Comparison of ENCODE assay signal across 1 cellular context in the genomic region with DNA sequence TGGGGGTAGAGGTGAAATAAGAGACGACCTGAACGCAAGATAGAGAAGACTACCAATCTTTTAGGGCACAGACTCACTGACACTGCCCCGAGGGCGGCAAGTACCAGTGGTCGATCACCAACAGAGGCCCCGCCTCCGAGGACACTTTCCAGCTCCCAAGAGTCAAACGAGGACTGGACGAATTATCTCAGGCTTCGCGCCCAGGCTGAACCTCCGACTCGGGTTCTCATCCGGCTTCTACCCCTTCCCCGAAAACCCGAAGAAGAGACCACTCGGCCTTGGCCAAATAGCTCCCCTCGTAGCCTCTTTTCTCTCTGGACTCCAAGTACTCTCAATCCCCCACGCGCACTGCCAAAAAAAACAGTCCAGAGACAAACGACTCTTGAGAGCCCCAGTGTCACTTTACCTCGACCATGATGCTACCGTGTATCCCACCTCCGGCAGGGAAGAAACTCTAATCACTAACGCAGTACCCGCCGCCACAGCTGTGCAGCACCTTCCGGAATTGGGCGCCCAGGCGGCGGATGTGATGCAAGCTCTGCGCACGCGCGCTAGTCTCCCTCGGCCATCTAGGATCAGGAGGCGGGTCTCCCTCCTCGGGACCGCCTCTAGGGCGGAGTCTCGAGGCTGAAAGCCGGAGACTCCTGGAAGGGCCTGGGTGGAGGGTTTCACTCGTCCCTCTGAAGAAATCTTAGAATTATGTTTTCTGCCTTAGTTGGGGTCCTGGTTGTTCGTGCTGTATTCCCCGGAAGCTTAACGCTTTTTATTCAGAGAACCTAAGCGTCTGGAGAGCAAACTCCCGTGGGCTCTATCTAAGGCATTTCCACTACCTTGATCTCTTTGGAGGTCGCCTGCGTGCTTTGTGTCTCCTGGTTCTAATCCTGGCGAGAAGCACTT.
TF ChIP-seq lines count a peak whose summit lies in the region.

A gene (minus strand): TSS at position 507 of the 897 bp plus-strand sequence. CDS start 92 bp downstream, at position 415.

TF ChIP-seq in HepG2, 621 proteins besides CTCF, POLR2A, EP300 and RAD21 (continued from another document and continues in another):
- TF ChIP-seq, protein P1, sequence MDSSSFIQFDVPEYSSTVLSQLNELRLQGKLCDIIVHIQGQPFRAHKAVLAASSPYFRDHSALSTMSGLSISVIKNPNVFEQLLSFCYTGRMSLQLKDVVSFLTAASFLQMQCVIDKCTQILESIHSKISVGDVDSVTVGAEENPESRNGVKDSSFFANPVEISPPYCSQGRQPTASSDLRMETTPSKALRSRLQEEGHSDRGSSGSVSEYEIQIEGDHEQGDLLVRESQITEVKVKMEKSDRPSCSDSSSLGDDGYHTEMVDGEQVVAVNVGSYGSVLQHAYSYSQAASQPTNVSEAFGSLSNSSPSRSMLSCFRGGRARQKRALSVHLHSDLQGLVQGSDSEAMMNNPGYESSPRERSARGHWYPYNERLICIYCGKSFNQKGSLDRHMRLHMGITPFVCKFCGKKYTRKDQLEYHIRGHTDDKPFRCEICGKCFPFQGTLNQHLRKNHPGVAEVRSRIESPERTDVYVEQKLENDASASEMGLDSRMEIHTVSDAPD (CRISPR knock-in tag; IDR thresholded peaks at IDR 0.05), result no peak
- TF ChIP-seq FOXJ3 (CRISPR knock-in tag; IDR thresholded peaks at IDR 0.05; ENCODE audit: borderline replicate concordance) (peak; percentile 39; the same call in 1 of the 2 replicates), ZNF563 (CRISPR knock-in tag; IDR thresholded peaks at IDR 0.05) (no peak), ATF1 (CRISPR knock-in tag; IDR thresholded peaks at IDR 0.05) (0 out of 2 replicates have a peak, but pooled peaks have one; percentile 33), NFIB (CRISPR knock-in tag; IDR thresholded peaks at IDR 0.05; ENCODE audit: borderline replicate concordance) (no peak), NPAS2 (CRISPR knock-in tag; IDR thresholded peaks at IDR 0.05; ENCODE audit: borderline replicate concordance) (no peak), SOX5 (CRISPR knock-in tag; IDR thresholded peaks at IDR 0.05; ENCODE audit: borderline replicate concordance) (no peak), ZNF232 (CRISPR knock-in tag; IDR thresholded peaks at IDR 0.05; ENCODE audit: borderline replicate concordance) (0 out of 2 replicates have a peak, but pooled peaks have one; percentile 20), CREM (IDR thresholded peaks at IDR 0.05) (peak; percentile 67), CREM (CRISPR knock-in tag; IDR thresholded peaks at IDR 0.05) (no peak), ELF1 (CRISPR knock-in tag; IDR thresholded peaks at IDR 0.05) (peak; percentile 79), ZNF780A (CRISPR knock-in tag; IDR thresholded peaks at IDR 0.05) (no peak), KDM5B (CRISPR knock-in tag; IDR thresholded peaks at IDR 0.05; ENCODE audit: borderline replicate concordance) (peak; percentile 66; the same call in 1 of the 2 replicates), THAP11 (CRISPR knock-in tag; IDR thresholded peaks at IDR 0.05) (peak; percentile 84), CBFB (CRISPR knock-in tag; IDR thresholded peaks at IDR 0.05) (0 out of 2 replicates have a peak, but pooled peaks have one; percentile 13), FOXO1 (CRISPR knock-in tag; IDR thresholded peaks at IDR 0.05) (no peak), YEATS2 (CRISPR knock-in tag; IDR thresholded peaks at IDR 0.05; ENCODE audit: borderline replicate concordance) (peak; percentile 83; the same call in 1 of the 2 replicates), JUNB (CRISPR knock-in tag; IDR thresholded peaks at IDR 0.05; ENCODE audit: borderline replicate concordance) (no peak), NFYC (CRISPR knock-in tag; IDR thresholded peaks at IDR 0.05) (no peak), SP1 (IDR thresholded peaks at IDR 0.05) (no peak), SP1 (CRISPR knock-in tag; IDR thresholded peaks at IDR 0.05) (no peak), ZNF672 (CRISPR knock-in tag; IDR thresholded peaks at IDR 0.05) (no peak), ZNF282 (IDR thresholded peaks at IDR 0.05; ENCODE audit: partially characterized antibody) (no peak), SUZ12 (IDR thresholded peaks at IDR 0.05; ENCODE audit: low read depth, low read length) (no peak), MZF1 (CRISPR knock-in tag; IDR thresholded peaks at IDR 0.05; ENCODE audit: borderline replicate concordance) (no peak), KLF15 (CRISPR knock-in tag; IDR thresholded peaks at IDR 0.05; ENCODE audit: borderline replicate concordance) (no peak; the same call in 1 of the 2 replicates), ARNT2 (CRISPR knock-in tag; IDR thresholded peaks at IDR 0.05; ENCODE audit: low read depth) (peak; percentile 39; the same call in 1 of the 2 replicates), ZNF264 (CRISPR knock-in tag; IDR thresholded peaks at IDR 0.05) (no peak), BCL6 (CRISPR knock-in tag; IDR thresholded peaks at IDR 0.05) (no peak; the same call in 1 of the 2 replicates), LCORL (IDR thresholded peaks at IDR 0.05) (no peak), LCORL (CRISPR knock-in tag; IDR thresholded peaks at IDR 0.05) (no peak), ZKSCAN1 (IDR thresholded peaks at IDR 0.05; ENCODE audit: low read length) (no peak), PHB2 (IDR thresholded peaks at IDR 0.05; ENCODE audit: partially characterized antibody) (no peak), MTA1 (CRISPR knock-in tag; IDR thresholded peaks at IDR 0.05; ENCODE audit: borderline replicate concordance) (no peak), ARNTL (CRISPR knock-in tag; IDR thresholded peaks at IDR 0.05) (no peak), GABPA (IDR thresholded peaks at IDR 0.05; ENCODE audit: low read depth, low read length) (peak; percentile 87), GABPA (CRISPR knock-in tag; IDR thresholded peaks at IDR 0.05; ENCODE audit: low read depth) (peak; percentile 95), RARG (CRISPR knock-in tag; IDR thresholded peaks at IDR 0.05; ENCODE audit: low read depth) (no peak), ZNF30 (CRISPR knock-in tag; IDR thresholded peaks at IDR 0.05) (no peak)
- TF ChIP-seq, protein P2, sequence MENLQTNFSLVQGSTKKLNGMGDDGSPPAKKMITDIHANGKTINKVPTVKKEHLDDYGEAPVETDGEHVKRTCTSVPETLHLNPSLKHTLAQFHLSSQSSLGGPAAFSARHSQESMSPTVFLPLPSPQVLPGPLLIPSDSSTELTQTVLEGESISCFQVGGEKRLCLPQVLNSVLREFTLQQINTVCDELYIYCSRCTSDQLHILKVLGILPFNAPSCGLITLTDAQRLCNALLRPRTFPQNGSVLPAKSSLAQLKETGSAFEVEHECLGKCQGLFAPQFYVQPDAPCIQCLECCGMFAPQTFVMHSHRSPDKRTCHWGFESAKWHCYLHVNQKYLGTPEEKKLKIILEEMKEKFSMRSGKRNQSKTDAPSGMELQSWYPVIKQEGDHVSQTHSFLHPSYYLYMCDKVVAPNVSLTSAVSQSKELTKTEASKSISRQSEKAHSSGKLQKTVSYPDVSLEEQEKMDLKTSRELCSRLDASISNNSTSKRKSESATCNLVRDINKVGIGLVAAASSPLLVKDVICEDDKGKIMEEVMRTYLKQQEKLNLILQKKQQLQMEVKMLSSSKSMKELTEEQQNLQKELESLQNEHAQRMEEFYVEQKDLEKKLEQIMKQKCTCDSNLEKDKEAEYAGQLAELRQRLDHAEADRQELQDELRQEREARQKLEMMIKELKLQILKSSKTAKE (CRISPR knock-in tag; IDR thresholded peaks at IDR 0.05; ENCODE audit: borderline replicate concordance), result no peak
- TF ChIP-seq, protein P3, sequence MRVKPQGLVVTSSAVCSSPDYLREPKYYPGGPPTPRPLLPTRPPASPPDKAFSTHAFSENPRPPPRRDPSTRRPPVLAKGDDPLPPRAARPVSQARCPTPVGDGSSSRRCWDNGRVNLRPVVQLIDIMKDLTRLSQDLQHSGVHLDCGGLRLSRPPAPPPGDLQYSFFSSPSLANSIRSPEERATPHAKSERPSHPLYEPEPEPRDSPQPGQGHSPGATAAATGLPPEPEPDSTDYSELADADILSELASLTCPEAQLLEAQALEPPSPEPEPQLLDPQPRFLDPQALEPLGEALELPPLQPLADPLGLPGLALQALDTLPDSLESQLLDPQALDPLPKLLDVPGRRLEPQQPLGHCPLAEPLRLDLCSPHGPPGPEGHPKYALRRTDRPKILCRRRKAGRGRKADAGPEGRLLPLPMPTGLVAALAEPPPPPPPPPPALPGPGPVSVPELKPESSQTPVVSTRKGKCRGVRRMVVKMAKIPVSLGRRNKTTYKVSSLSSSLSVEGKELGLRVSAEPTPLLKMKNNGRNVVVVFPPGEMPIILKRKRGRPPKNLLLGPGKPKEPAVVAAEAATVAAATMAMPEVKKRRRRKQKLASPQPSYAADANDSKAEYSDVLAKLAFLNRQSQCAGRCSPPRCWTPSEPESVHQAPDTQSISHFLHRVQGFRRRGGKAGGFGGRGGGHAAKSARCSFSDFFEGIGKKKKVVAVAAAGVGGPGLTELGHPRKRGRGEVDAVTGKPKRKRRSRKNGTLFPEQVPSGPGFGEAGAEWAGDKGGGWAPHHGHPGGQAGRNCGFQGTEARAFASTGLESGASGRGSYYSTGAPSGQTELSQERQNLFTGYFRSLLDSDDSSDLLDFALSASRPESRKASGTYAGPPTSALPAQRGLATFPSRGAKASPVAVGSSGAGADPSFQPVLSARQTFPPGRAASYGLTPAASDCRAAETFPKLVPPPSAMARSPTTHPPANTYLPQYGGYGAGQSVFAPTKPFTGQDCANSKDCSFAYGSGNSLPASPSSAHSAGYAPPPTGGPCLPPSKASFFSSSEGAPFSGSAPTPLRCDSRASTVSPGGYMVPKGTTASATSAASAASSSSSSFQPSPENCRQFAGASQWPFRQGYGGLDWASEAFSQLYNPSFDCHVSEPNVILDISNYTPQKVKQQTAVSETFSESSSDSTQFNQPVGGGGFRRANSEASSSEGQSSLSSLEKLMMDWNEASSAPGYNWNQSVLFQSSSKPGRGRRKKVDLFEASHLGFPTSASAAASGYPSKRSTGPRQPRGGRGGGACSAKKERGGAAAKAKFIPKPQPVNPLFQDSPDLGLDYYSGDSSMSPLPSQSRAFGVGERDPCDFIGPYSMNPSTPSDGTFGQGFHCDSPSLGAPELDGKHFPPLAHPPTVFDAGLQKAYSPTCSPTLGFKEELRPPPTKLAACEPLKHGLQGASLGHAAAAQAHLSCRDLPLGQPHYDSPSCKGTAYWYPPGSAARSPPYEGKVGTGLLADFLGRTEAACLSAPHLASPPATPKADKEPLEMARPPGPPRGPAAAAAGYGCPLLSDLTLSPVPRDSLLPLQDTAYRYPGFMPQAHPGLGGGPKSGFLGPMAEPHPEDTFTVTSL (CRISPR knock-in tag; IDR thresholded peaks at IDR 0.05; ENCODE audit: borderline replicate concordance), result 0 out of 2 replicates have a peak, but pooled peaks have one; percentile 18
- TF ChIP-seq, protein P4, sequence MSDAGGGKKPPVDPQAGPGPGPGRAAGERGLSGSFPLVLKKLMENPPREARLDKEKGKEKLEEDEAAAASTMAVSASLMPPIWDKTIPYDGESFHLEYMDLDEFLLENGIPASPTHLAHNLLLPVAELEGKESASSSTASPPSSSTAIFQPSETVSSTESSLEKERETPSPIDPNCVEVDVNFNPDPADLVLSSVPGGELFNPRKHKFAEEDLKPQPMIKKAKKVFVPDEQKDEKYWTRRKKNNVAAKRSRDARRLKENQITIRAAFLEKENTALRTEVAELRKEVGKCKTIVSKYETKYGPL (CRISPR knock-in tag; IDR thresholded peaks at IDR 0.05), result no peak
- TF ChIP-seq, protein P5, sequence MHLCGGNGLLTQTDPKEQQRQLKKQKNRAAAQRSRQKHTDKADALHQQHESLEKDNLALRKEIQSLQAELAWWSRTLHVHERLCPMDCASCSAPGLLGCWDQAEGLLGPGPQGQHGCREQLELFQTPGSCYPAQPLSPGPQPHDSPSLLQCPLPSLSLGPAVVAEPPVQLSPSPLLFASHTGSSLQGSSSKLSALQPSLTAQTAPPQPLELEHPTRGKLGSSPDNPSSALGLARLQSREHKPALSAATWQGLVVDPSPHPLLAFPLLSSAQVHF (CRISPR knock-in tag; IDR thresholded peaks at IDR 0.05), result no peak
- TF ChIP-seq, protein P6, sequence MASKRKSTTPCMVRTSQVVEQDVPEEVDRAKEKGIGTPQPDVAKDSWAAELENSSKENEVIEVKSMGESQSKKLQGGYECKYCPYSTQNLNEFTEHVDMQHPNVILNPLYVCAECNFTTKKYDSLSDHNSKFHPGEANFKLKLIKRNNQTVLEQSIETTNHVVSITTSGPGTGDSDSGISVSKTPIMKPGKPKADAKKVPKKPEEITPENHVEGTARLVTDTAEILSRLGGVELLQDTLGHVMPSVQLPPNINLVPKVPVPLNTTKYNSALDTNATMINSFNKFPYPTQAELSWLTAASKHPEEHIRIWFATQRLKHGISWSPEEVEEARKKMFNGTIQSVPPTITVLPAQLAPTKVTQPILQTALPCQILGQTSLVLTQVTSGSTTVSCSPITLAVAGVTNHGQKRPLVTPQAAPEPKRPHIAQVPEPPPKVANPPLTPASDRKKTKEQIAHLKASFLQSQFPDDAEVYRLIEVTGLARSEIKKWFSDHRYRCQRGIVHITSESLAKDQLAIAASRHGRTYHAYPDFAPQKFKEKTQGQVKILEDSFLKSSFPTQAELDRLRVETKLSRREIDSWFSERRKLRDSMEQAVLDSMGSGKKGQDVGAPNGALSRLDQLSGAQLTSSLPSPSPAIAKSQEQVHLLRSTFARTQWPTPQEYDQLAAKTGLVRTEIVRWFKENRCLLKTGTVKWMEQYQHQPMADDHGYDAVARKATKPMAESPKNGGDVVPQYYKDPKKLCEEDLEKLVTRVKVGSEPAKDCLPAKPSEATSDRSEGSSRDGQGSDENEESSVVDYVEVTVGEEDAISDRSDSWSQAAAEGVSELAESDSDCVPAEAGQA (IDR thresholded peaks at IDR 0.05; ENCODE audit: low read depth), result no peak
- TF ChIP-seq, protein P6 (CRISPR knock-in tag; IDR thresholded peaks at IDR 0.05; ENCODE audit: borderline replicate concordance), result no peak
- TF ChIP-seq, protein P7, sequence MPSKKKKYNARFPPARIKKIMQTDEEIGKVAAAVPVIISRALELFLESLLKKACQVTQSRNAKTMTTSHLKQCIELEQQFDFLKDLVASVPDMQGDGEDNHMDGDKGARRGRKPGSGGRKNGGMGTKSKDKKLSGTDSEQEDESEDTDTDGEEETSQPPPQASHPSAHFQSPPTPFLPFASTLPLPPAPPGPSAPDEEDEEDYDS (CRISPR knock-in tag; IDR thresholded peaks at IDR 0.05), result peak; percentile 83
